Comparison of ENCODE assay signal across 1 cellular context in the genomic region with DNA sequence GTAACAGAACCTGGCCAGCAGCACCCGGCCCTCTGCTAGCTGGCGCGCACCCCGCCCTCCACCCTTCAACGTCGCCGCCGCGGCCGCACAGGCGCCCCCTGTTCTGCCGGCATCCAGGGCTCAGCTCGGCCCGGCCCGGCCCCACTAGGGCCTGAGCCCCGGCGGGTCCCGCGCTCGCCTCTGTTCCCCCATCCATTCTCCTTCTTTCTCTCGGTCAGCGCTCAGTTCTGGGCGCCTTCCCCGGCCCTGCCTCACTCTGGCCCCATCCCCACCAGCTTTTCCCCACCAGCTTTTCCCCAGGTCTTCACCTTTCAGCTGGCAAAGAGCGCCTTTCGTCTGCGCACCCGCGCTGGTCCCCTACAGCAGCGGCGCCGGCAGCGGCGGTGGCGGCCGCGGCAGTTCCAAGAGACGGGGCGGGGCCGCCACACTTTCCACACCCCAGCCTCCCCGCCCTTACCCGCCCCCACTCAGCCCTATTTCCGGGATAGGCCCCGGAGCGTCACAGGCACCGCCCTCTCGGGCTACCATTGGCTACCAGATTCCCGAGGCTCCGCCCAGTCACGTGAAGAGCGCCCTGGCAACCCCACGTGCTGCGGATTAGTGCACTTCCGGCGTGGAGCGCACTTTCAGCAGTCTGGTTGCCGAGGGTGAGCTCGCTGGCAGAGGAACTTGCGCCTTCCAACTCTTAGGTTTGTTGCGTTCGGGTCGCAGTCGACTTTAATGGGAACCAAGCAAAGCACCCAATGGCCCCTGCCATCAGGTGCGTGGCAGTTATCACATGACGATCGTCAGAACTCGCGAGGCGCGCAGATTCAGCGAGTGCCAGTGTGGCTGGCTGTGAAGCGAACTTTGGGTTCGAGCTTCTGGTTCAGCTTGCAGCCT.
TF ChIP-seq lines count a peak whose summit lies in the region.

EIF5A2 (minus strand) TSS at position 403 of the 882 bp plus-strand sequence. CDS start 831 bp downstream, outside the sequence.

TF ChIP-seq in IMR-90, 13 proteins besides CTCF, POLR2A, EP300 and RAD21:
- TF ChIP-seq MAZ (IDR thresholded peaks at IDR 0.05; ENCODE audit: borderline replicate concordance, low read depth, low read length), result 0 out of 2 replicates have a peak, but pooled peaks have one; percentile 47
- no peak for TF ChIP-seq SMC3 (IDR thresholded peaks at IDR 0.05; ENCODE audit: low read depth, low read length)
- TF ChIP-seq CHD1 (IDR thresholded peaks at IDR 0.05; ENCODE audit: low read depth, low read length), result 0 out of 2 replicates have a peak, but pooled peaks have one; percentile 82
- TF ChIP-seq MAFK (IDR thresholded peaks at IDR 0.05; ENCODE audit: low read depth, low read length), result no peak
- TF ChIP-seq FOS (IDR thresholded peaks at IDR 0.05; ENCODE audit: low read depth, low read length), result peak; percentile 24; the same call in 1 of the 2 replicates
- peak; percentile 99 for TF ChIP-seq BHLHE40 (IDR thresholded peaks at IDR 0.05; ENCODE audit: low read depth, low read length)
- TF ChIP-seq, protein P1, sequence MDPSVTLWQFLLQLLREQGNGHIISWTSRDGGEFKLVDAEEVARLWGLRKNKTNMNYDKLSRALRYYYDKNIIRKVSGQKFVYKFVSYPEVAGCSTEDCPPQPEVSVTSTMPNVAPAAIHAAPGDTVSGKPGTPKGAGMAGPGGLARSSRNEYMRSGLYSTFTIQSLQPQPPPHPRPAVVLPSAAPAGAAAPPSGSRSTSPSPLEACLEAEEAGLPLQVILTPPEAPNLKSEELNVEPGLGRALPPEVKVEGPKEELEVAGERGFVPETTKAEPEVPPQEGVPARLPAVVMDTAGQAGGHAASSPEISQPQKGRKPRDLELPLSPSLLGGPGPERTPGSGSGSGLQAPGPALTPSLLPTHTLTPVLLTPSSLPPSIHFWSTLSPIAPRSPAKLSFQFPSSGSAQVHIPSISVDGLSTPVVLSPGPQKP (IDR thresholded peaks at IDR 0.05; ENCODE audit: borderline replicate concordance, low read depth, low read length), result no peak
- peak; percentile 79 for TF ChIP-seq MXI1 (IDR thresholded peaks at IDR 0.05; ENCODE audit: borderline replicate concordance, low read depth, low read length)
- peak; percentile 99 for TF ChIP-seq USF2 (IDR thresholded peaks at IDR 0.05; ENCODE audit: low read depth, low read length)
- no peak for TF ChIP-seq RFX5 (IDR thresholded peaks at IDR 0.05; ENCODE audit: low read depth, low read length)
- no peak for TF ChIP-seq NFE2L2 (IDR thresholded peaks at IDR 0.05; ENCODE audit: low read depth, low read length)
- peak; percentile 57 for TF ChIP-seq RCOR1 (IDR thresholded peaks at IDR 0.05; ENCODE audit: insufficient replicate concordance, low read length)
- no peak for TF ChIP-seq CEBPB (IDR thresholded peaks at IDR 0.05; ENCODE audit: low read depth, low read length)
